8 cellular contexts compared by ENCODE assay signal in the genomic region with DNA sequence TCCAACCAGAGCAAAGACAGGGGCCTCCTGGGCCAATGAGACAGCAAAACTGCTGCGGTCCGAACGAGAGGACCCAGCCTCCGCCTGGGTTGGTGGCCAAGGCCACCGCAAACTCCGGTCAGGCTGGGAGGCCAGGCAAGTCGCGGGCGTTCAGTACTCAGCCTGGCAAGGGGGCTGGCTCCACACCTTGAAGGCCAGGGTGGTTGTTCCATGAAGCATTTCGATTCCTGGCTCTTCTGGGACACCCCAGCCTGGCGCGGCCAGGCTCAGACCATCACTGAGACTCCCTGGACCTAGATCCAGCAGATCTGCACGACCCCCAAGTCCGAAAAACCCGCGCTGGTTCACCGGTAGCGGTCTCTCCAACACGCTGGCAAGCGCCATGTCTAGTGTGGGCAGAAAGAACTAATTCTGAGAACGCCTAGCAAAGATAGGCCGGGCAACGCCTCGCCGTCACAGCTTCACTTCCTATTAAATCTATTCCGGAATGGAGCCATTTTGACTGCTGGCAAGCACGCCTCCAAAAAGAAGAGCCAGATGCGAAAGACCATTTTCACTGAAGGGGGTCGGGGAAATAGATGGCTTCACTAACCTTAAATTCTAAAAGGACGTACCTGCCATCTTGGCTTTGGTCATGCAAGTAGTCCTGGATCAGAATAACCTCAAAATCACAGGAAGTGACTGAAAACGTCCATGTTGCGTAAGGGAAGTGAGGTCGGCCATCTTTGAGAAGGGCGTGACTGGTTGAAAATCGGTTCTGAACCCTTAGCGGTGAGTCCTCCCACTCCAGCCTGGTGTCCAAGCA. TPM values are rescaled to one million over a fixed set of nuclear protein-coding genes. Genes with fewer than 3 reads are reported as not detected.
DNase-seq lines count a peak whose midpoint lies in the region; ATAC-seq and TF ChIP-seq lines count a peak whose summit lies in the region.

PSMB5 (minus strand) TSS at position 403 of the 805 bp plus-strand sequence; CDS start at position 384, 19 bp downstream.

- ATAC-seq in HG02840 (IDR thresholded peaks at IDR 0.05; ENCODE audit: low FRiP score, unreplicated experiment) (peak; percentile 91), sciatic nerve (peak; percentile 99)

- POLR2A ChIA-PET in RWPE1 (lab: Yijun Ruan, JAX; ENCODE audit: low non-redundant PET): no interaction called here

- TF ChIP-seq CTCF in GM13976 (IDR thresholded peaks at IDR 0.05; ENCODE audit: borderline replicate concordance, control extremely low read depth, extremely low read depth, insufficient read depth, missing control alignments) (no peak), RWPE1 (conservative IDR thresholded peaks at IDR 0.05; ENCODE audit: low read depth) (no peak)

- CTCF ChIA-PET in RWPE1 (lab: Yijun Ruan, JAX): interaction anchor here (1.7 kb wide), 1 partner anchor 48 kb away, joined by 13 read pairs; no protein-coding TSS in a partner anchor

- peak; percentile 91 for DNase-seq in GM13976 (ENCODE audit: low spot score)
- DNase-seq in RWPE1 (ENCODE audit: low spot score): peak; percentile 95
- peak; percentile 96 for DNase-seq in amniotic epithelial cell (ENCODE audit: low read depth)
- peak; percentile 95 for DNase-seq in hepatic stellate cell (ENCODE audit: low spot score)
- peak; percentile 91 for DNase-seq in sciatic nerve (ENCODE audit: low spot score)
- DNase-seq in SW 1271 (lab: John Stamatoyannopoulos, UW): no peak
- no peak for DNase-seq in NCI-H1930 (lab: John Stamatoyannopoulos, UW)

- peak within 1 kb of the TSS; percentile 83 for H3K27ac ChIP-seq in RWPE1

- intact Hi-C loops in sciatic nerve (cut with DNase I): no loop called here

- in situ Hi-C loops in GM13976 (cut with MboI; ENCODE audit: low sequenced_read_pairs, unreplicated experiment): no loop called here

RNA-seq across cellular contexts. Expression of gene PSMB5, which starts in this region (rescaled TPM):
- 70.1 TPM for total RNA-seq in sciatic nerve

Comparison
In these comparisons a context has a peak if more than half of its experiments do, and no peak if none do; other contexts are left out.
1. DNase-seq: peak in GM13976 (single experiment), RWPE1 (single experiment), amniotic epithelial cell (single experiment), hepatic stellate cell (single experiment) and sciatic nerve (single experiment); none in SW 1271 (0 of 2) and NCI-H1930 (0 of 2).